23 cellular contexts compared by ENCODE assay signal in the genomic region with DNA sequence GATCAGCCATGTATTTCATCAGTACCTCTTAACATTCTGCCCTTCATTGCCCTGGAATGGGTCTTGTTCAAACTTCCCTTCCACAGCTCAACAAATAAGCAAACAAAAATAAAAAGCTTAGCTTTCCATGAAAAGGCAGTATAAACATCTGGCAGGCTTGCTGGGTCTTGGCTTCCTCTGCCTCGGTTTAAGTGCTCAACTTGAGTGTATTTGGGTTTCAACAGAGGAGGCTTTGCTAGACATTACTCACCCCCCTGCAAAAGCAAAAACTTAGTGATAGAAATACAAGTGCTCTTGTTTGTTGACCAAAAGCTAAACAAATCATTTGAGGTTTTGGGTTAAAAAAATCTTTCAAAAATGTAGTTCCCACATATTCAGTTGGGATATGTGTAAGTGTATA.
DNase-seq lines count a peak whose midpoint lies in the region; ATAC-seq and TF ChIP-seq lines count a peak whose summit lies in the region.
"Had no signal": no experiment of that assay in that cellular context is flagged by ENCODE, and none has a peak within 500 bp of the region (broad histone marks: within the 10 kb centered on the region; RNA-seq: fewer than 3 reads in every experiment).

No MANE protein-coding gene starts in this region.

- POLR2A ChIA-PET in Caco-2 (lab: Charles Lee): no interaction called here

- H3K4me1 Mint-ChIP-seq in Caco-2 (ENCODE audit: low read depth, unreplicated experiment): peaks cover 36% of the 10 kb centered on the region
- H3K4me1 Mint-ChIP-seq: activated CD4-positive, alpha-beta T cell treated with anti-CD3 and anti-CD28 coated beads for 36 hours; activated CD8-positive, alpha-beta memory T cell treated with anti-CD3 and anti-CD28 coated beads, Interleukin-2, amount 10 ng/mL, durations not matched to agents 7 days and 5 days; T-cell had no signal

- H3K9me3 ChIP-seq in MG63 (no peaks in the 10 kb centered on the region), Caco-2 (no peaks in the 10 kb centered on the region)
- H3K9me3 ChIP-seq: BLaER1, Peyer's patch, prostate gland, thoracic aorta had no signal

- no peak overlapping the region for H3K27ac ChIP-seq in substantia nigra (ENCODE audit: low read depth, low read length, poor library complexity, severe bottlenecking)
- H3K27ac ChIP-seq: BLaER1, dorsolateral prefrontal cortex, Peyer's patch, prostate gland, thoracic aorta had no signal

- no peaks in the 10 kb centered on the region for H3K36me3 Mint-ChIP-seq in Caco-2 (ENCODE audit: insufficient read depth, unreplicated experiment)
- H3K36me3 Mint-ChIP-seq: activated CD8-positive, alpha-beta memory T cell treated with anti-CD3 and anti-CD28 coated beads, Interleukin-2, amount 10 ng/mL, durations not matched to agents 7 days and 5 days; T-cell had no signal

- no peak for TF ChIP-seq CTCF in Caco-2 (IDR thresholded peaks at IDR 0.05; ENCODE audit: insufficient read depth in 1 of 2, low read depth in 1 of 2, low read length in 1 of 2, severe bottlenecking in 1 of 2, unreplicated experiment in 1 of 2)

- H3K4me3 ChIP-seq in MG63 (no peak overlapping the region), Caco-2 (ENCODE audit: low read depth, low read length) (no peak overlapping the region)
- H3K4me3 ChIP-seq: BLaER1, dorsolateral prefrontal cortex, Peyer's patch, prostate gland, thoracic aorta had no signal

- peaks cover 26% of the 10 kb centered on the region for H3K9me3 Mint-ChIP-seq in Caco-2 (ENCODE audit: unreplicated experiment)
- H3K9me3 Mint-ChIP-seq: H9 had no signal

- no peak overlapping the region for H3K27ac Mint-ChIP-seq in Caco-2 (ENCODE audit: unreplicated experiment)
- H3K27ac Mint-ChIP-seq: activated CD4-positive, alpha-beta T cell treated with anti-CD3 and anti-CD28 coated beads for 36 hours; activated CD8-positive, alpha-beta memory T cell treated with anti-CD3 and anti-CD28 coated beads, Interleukin-2, amount 10 ng/mL, durations not matched to agents 7 days and 5 days; T-cell had no signal

- CTCF ChIA-PET in Caco-2 (lab: Charles Lee): no interaction called here

- BruUV-seq in Caco-2 (replicated peaks; lab: Mats Ljungman, UMichigan): no TSS peak

- no peak overlapping the region for H3K4me3 Mint-ChIP-seq in Caco-2 (ENCODE audit: unreplicated experiment)
- H3K4me3 Mint-ChIP-seq: activated CD4-positive, alpha-beta T cell treated with anti-CD3 and anti-CD28 coated beads for 36 hours; activated CD8-positive, alpha-beta memory T cell treated with anti-CD3 and anti-CD28 coated beads, Interleukin-2, amount 10 ng/mL, durations not matched to agents 7 days and 5 days; H9; T-cell had no signal

- intact Hi-C loops in Caco-2 (cut with micrococcal nuclease; ENCODE audit: unreplicated experiment): no loop called here

- no peaks in the 10 kb centered on the region for H3K27me3 Mint-ChIP-seq in Caco-2 (ENCODE audit: insufficient read depth, unreplicated experiment)
- H3K27me3 Mint-ChIP-seq: activated CD4-positive, alpha-beta T cell treated with anti-CD3 and anti-CD28 coated beads for 36 hours; activated CD8-positive, alpha-beta memory T cell treated with anti-CD3 and anti-CD28 coated beads, Interleukin-2, amount 10 ng/mL, durations not matched to agents 7 days and 5 days; T-cell had no signal

- peaks cover 21% of the 10 kb centered on the region for H3K4me1 ChIP-seq in Caco-2
- H3K4me1 ChIP-seq: Peyer's patch, prostate gland had no signal

- no peaks in the 10 kb centered on the region for H3K36me3 ChIP-seq in MG63
- H3K36me3 ChIP-seq in Caco-2 (ENCODE audit: control insufficient read depth, insufficient read depth, low read length): no peaks in the 10 kb centered on the region
- H3K36me3 ChIP-seq: BLaER1, Peyer's patch, prostate gland, thoracic aorta had no signal

- no peak for ATAC-seq in GM19467 (IDR thresholded peaks at IDR 0.05; ENCODE audit: unreplicated experiment)
- ATAC-seq: activated CD4-positive, alpha-beta T cell treated with anti-CD3 and anti-CD28 coated beads for 36 hours; activated CD8-positive, alpha-beta memory T cell treated with anti-CD3 and anti-CD28 coated beads, Interleukin-2, amount 10 ng/mL, durations not matched to agents 7 days and 5 days; T-cell had no signal

- H3K27me3 ChIP-seq in MG63 (no peaks in the 10 kb centered on the region), Caco-2 (replicated peaks; ENCODE audit: control insufficient read depth, insufficient read depth, low read length) (no peaks in the 10 kb centered on the region)
- H3K27me3 ChIP-seq: BLaER1, Peyer's patch had no signal

- DNase-seq in DMS53 treated with DMSO at 0.1 percent for 48 hours (lab: John Stamatoyannopoulos, UW; ENCODE audit: unreplicated experiment) (peak; percentile 91), MG63 (peak; percentile 77), fibroblast of gingiva (ENCODE audit: low read depth) (peak; percentile 58), stromal cell of bone marrow (ENCODE audit: low read depth) (peak; percentile 72), substantia nigra (lab: John Stamatoyannopoulos, UW) (no peak), Caco-2 (no peak)
- DNase-seq: activated CD4-positive, alpha-beta T cell treated with anti-CD3 and anti-CD28 coated beads for 36 hours; activated CD8-positive, alpha-beta memory T cell treated with anti-CD3 and anti-CD28 coated beads, Interleukin-2, amount 10 ng/mL, durations not matched to agents 7 days and 5 days; activated naive CD4-positive, alpha-beta T cell treated with anti-CD3 and anti-CD28 coated beads, Interleukin-2, amount 50 U/mL, for 16 hours; anterior cingulate cortex; caudate nucleus; COR-L47; dorsolateral prefrontal cortex; H9; islet precursor cell; NCI-H1694; NCI-H446 treated with DMSO at 0.1 percent for 48 hours; Peyer's patch; T-cell had no signal

Comparison
In these comparisons a context has a peak if more than half of its experiments do, and no peak if none do; other contexts are left out.
1. DNase-seq: peak in DMS53 treated with DMSO at 0.1 percent for 48 hours (single experiment), MG63 (single experiment), fibroblast of gingiva (single experiment) and stromal cell of bone marrow (single experiment); none in substantia nigra (0 of 49) and Caco-2 (0 of 2).